In the genomic region with DNA sequence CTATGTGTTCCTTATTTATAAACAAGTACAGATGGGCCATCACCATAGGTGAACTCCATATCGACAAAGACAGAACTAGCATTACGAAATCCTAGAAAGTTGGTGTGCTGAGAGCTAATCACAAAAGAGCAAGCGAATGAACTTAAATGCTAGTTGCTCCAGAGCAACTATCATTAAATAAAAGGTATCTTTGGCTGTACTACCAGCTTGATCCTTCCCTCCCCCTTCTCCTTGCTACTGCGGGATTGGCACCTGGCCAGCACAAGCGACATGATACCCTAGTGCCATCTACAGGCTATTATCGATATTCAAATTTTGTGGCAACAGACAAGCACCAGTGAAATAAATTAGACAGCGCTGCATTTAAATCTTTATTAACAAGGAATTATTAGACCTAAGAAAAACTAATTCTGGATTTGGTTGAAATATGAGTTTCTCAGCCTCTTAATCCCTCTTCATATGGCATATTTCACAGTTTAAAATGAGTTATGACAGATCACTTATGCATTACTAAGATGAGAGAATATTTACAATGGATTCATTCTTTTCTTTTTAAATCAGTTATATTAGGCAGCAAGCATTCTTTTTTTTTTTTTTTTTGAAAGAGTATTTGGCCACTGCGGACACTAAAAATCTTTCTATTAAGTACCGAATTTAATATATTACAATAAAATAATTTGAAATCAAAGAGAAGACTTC, we compare ENCODE assay signal across 9 cellular contexts. TPM values are rescaled to one million over a fixed set of nuclear protein-coding genes. Genes with fewer than 3 reads are reported as not detected.
DNase-seq lines count a peak whose midpoint lies in the region; ATAC-seq and TF ChIP-seq lines count a peak whose summit lies in the region.
"Had no signal": no experiment of that assay in that cellular context is flagged by ENCODE, and none has a peak within 500 bp of the region (broad histone marks: within the 10 kb centered on the region; RNA-seq: fewer than 3 reads in every experiment).

No MANE protein-coding gene starts in this region.

- no peak overlapping the region for H3K27ac Mint-ChIP-seq in CD14-positive monocyte
- H3K27ac Mint-ChIP-seq: T-helper 1 cell treated with Interleukin-12 subunit alpha and Interleukin-12 subunit beta and Interleukin-4 antibody, amounts not matched to agents 30 μg/mL and 1 μg/mL, for 36 hours had no signal

- TF ChIP-seq CTCF in CD14-positive monocyte (IDR thresholded peaks at IDR 0.05) (peak; percentile 16), foreskin fibroblast (IDR thresholded peaks at IDR 0.05; ENCODE audit: low read depth, low read length) (peak; percentile 50), upper lobe of right lung (IDR thresholded peaks at IDR 0.05) (peak; percentile 68)

- ATAC-seq in GM19395 (IDR thresholded peaks at IDR 0.05; ENCODE audit: unreplicated experiment), result peak; percentile 71
- peak; percentile 58 to 67 for ATAC-seq in activated T-cell treated with anti-CD3 and anti-CD28 coated beads, Interleukin-2, amount 50 U/mL, for 4 hours
- ATAC-seq in upper lobe of right lung, result peak; percentile 94

- no peaks in the 10 kb centered on the region for H3K36me3 Mint-ChIP-seq in CD14-positive monocyte
- no peaks in the 10 kb centered on the region for H3K36me3 Mint-ChIP-seq in activated T-cell treated with anti-CD3 and anti-CD28 coated beads, Interleukin-2, amount 50 U/mL, for 4 hours (ENCODE audit: insufficient read depth)

- no peaks in the 10 kb centered on the region for H3K27me3 ChIP-seq in upper lobe of right lung

- H3K27me3 Mint-ChIP-seq in CD14-positive monocyte (ENCODE audit: low read depth in 3 of 3), result peaks cover 3 to 9% (median 5%) of the 10 kb centered on the region in 3 donors
- peaks cover 18% of the 10 kb centered on the region for H3K27me3 Mint-ChIP-seq in activated T-cell treated with anti-CD3 and anti-CD28 coated beads, Interleukin-2, amount 50 U/mL, for 4 hours (ENCODE audit: low read depth)

- H3K9me3 ChIP-seq in upper lobe of right lung, result no peaks in the 10 kb centered on the region

- H3K4me3 Mint-ChIP-seq in CD14-positive monocyte, result peak overlapping the region in 1 of 2 donors; percentile 37
- H3K4me3 Mint-ChIP-seq in activated T-cell treated with anti-CD3 and anti-CD28 coated beads, Interleukin-2, amount 50 U/mL, for 4 hours, result peak overlapping the region; percentile 24
- H3K4me3 Mint-ChIP-seq: T-helper 1 cell treated with Interleukin-12 subunit alpha and Interleukin-12 subunit beta and Interleukin-4 antibody, amounts not matched to agents 30 μg/mL and 1 μg/mL, for 36 hours had no signal

- H3K9me3 Mint-ChIP-seq in CD14-positive monocyte, result no peaks in the 10 kb centered on the region
- no peaks in the 10 kb centered on the region for H3K9me3 Mint-ChIP-seq in activated T-cell treated with anti-CD3 and anti-CD28 coated beads, Interleukin-2, amount 50 U/mL, for 4 hours
- H3K9me3 Mint-ChIP-seq: T-helper 1 cell treated with Interleukin-12 subunit alpha and Interleukin-12 subunit beta and Interleukin-4 antibody, amounts not matched to agents 30 μg/mL and 1 μg/mL, for 36 hours had no signal

- no peak overlapping the region for H3K27ac ChIP-seq in upper lobe of right lung

- intact Hi-C loops in CD14-positive monocyte (cut with micrococcal nuclease) (no loop called here), upper lobe of right lung (cut with DNase I) (no loop called here)

- H3K4me1 ChIP-seq in upper lobe of right lung, result no peaks in the 10 kb centered on the region

- no peaks in the 10 kb centered on the region for H3K36me3 ChIP-seq in upper lobe of right lung

- DNase-seq in CD14-positive monocyte (ENCODE audit: low spot score) (no peak), HT-29 (ENCODE audit: low spot score) (peak; percentile 88), NOMO-1 treated with DMSO at 0.1 percent for 48 hours (lab: John Stamatoyannopoulos, UW; ENCODE audit: unreplicated experiment) (peak; percentile 33), foreskin fibroblast (peak; percentile 75 to 92), non-pigmented ciliary epithelial cell (ENCODE audit: low read depth) (peak; percentile 67), upper lobe of right lung (peak; percentile 81)
- peak; percentile 37 for DNase-seq in activated T-cell treated with anti-CD3 and anti-CD28 coated beads, Interleukin-2, amount 50 U/mL, for 4 hours

- peaks cover 7% of the 10 kb centered on the region for H3K4me1 Mint-ChIP-seq in CD14-positive monocyte
- H3K4me1 Mint-ChIP-seq in activated T-cell treated with anti-CD3 and anti-CD28 coated beads, Interleukin-2, amount 50 U/mL, for 4 hours (ENCODE audit: low read depth), result peaks cover 9% of the 10 kb centered on the region

- H3K4me3 ChIP-seq in foreskin fibroblast (ENCODE audit: low read depth in 1 of 2, low read length in 2 of 2) (peak overlapping the region; percentile 24 to 34), upper lobe of right lung (peak overlapping the region; percentile 11)

RNA-seq across cellular contexts. Expression of gene PCDH9, which starts 5.8 kb away (rescaled TPM):
- polyA plus RNA-seq in CD14-positive monocyte, result under 1 TPM in 1 of 2 donors, not detected in 1; 0.03 TPM
- not detected in 2 replicates for total RNA-seq in HT-29 (2014; rRNA removed; shearing (Covaris generic))
- total RNA-seq in activated T-cell treated with anti-CD3 and anti-CD28 coated beads, Interleukin-2, amount 50 U/mL, for 4 hours, result under 1 TPM; 0.13 to 0.38 (median 0.13) TPM
- total RNA-seq in upper lobe of right lung, result 5.1 TPM

Comparison
In these comparisons a context has a peak if more than half of its experiments do, and no peak if none do; other contexts are left out.
1. CTCF ChIP-seq: peak in every context shown above with its lines; median percentile 68 in upper lobe of right lung; 50 in foreskin fibroblast; 16 in CD14-positive monocyte.